In genomic region chr4:37717575-37717974, GRCh38 we compare ENCODE assay signal across 14 cellular contexts. TPM values are rescaled to one million over a fixed set of nuclear protein-coding genes. Genes with fewer than 3 reads are reported as not detected.
DNase-seq lines count a peak whose midpoint lies in the region; ATAC-seq, FAIRE-seq and TF ChIP-seq lines count a peak whose summit lies in the region.
"Had no signal": no experiment of that assay in that cellular context is flagged by ENCODE, and none has a peak within 500 bp of the region (broad histone marks: within the 10 kb centered on the region; RNA-seq: fewer than 3 reads in every experiment).

No MANE protein-coding gene starts in this region.

- H3K4me1 ChIP-seq in A549 (no peaks in the 10 kb centered on the region), gastrocnemius medialis (peaks cover 10 to 13% of the 10 kb centered on the region in 2 donors), thyroid gland (no peaks in the 10 kb centered on the region)
- H3K4me1 ChIP-seq: ascending aorta, lower lobe of right lung had no signal

- TF ChIP-seq POLR2A in A549 (IDR thresholded peaks at IDR 0.05; ENCODE audit: low read length) (no peak), gastrocnemius medialis (IDR thresholded peaks at IDR 0.05) (no peak), thyroid gland (IDR thresholded peaks at IDR 0.05) (no peak)

- TF ChIP-seq CTCF in A549 (IDR thresholded peaks at IDR 0.05): no peak
- TF ChIP-seq CTCF in gastrocnemius medialis (IDR thresholded peaks at IDR 0.05 in 4 of 5, conservative IDR thresholded peaks at IDR 0.05 in 1 of 5): no peak
- no peak for TF ChIP-seq CTCF in thyroid gland (IDR thresholded peaks at IDR 0.05)

- peak in 1 of 2 experiments; percentile 4 for DNase-seq in A549 (ENCODE audit: low read depth in 1 of 2, low spot score in 1 of 2)
- peak; percentile 38 for DNase-seq in GM04503 (ENCODE audit: low read depth)
- DNase-seq in RPMI7951 (ENCODE audit: low read depth): peak; percentile 78
- peak; percentile 83 for DNase-seq in fibroblast of gingiva (ENCODE audit: low read depth)
- DNase-seq in activated CD8-positive, alpha-beta memory T cell treated with anti-CD3 and anti-CD28 coated beads, Interleukin-2, amount 50 U/mL, for 4 hours: no peak
- no peak for DNase-seq in gastrocnemius medialis
- DNase-seq in thyroid gland: no peak
- DNase-seq: lower lobe of right lung; NCI-H1436 treated with DMSO at 0.1 percent for 48 hours; ovary; stimulated activated CD4-positive, alpha-beta T cell treated with anti-CD3 and anti-CD28 coated beads, Interleukin-2, amount 100 ng/mL, for 24 hours had no signal

- H3K36me3 ChIP-seq in gastrocnemius medialis (no peaks in the 10 kb centered on the region), thyroid gland (no peaks in the 10 kb centered on the region)
- H3K36me3 ChIP-seq: ascending aorta, lower lobe of right lung, ovary had no signal

- no peaks in the 10 kb centered on the region for H3K27me3 ChIP-seq in gastrocnemius medialis
- no peaks in the 10 kb centered on the region for H3K27me3 ChIP-seq in thyroid gland
- H3K27me3 ChIP-seq: ascending aorta, ovary had no signal

- H3K27ac ChIP-seq in A549 (no peak overlapping the region), gastrocnemius medialis (no peak overlapping the region), thyroid gland (no peak overlapping the region)
- H3K27ac ChIP-seq: ascending aorta, C4-2B, lower lobe of right lung, ovary had no signal

- POLR2A ChIA-PET in A549 (lab: Yijun Ruan, JAX): no interaction called here

- H3K4me3 ChIP-seq in A549: no peak overlapping the region
- no peak overlapping the region for H3K4me3 ChIP-seq in gastrocnemius medialis
- no peak overlapping the region for H3K4me3 ChIP-seq in thyroid gland (replicated peaks in 1 of 3)
- H3K4me3 ChIP-seq: ascending aorta, lower lobe of right lung, ovary had no signal

- intact Hi-C loops in gastrocnemius medialis (cut with DNase I; ENCODE audit: low total_unique reads) (loop anchor here (2.0 to 5.0 kb wide), 2 partner anchors 80 to 89 kb away; no protein-coding TSS in a partner anchor), thyroid gland (cut with DNase I) (no loop called here)

- no peak overlapping the region for H3K4me2 ChIP-seq in A549

- WGBS in A549 (ENCODE audit: missing lambda C conversion rate): 52% methylated on average over 4 of the region's 4 CpGs
- 65 to 81% methylated on average over 4 of the region's 4 CpGs for WGBS in thyroid gland, 2 donors

- CTCF ChIA-PET in A549 (lab: Yijun Ruan, JAX): no interaction called here

- in situ Hi-C loops in gastrocnemius medialis (cut with MboI; ENCODE audit: low sequenced_read_pairs in 4 of 4): no loop called here

- H3K9me3 ChIP-seq in A549 (no peaks in the 10 kb centered on the region), gastrocnemius medialis (no peaks in the 10 kb centered on the region), thyroid gland (no peaks in the 10 kb centered on the region)
- H3K9me3 ChIP-seq: ascending aorta, lower lobe of right lung, ovary had no signal

- ATAC-seq in A549: peak; percentile 40 to 68; a peak in 3 of 6 replicates
- ATAC-seq in HG03108 (IDR thresholded peaks at IDR 0.05; ENCODE audit: unreplicated experiment): no peak
- ATAC-seq in gastrocnemius medialis: no peak
- ATAC-seq: lower lobe of right lung had no signal

- no peak for TF ChIP-seq EP300 in A549 (IDR thresholded peaks at IDR 0.05)

- no peak for TF ChIP-seq RAD21 in A549 (conservative IDR thresholded peaks at IDR 0.05 in 1 of 2, IDR thresholded peaks at IDR 0.05 in 1 of 2)

- FAIRE-seq in A549 (lab: Jason Lieb, UNC): no peak

TF ChIP-seq in A549, 52 proteins besides CTCF, POLR2A, EP300 and RAD21:
- TF ChIP-seq KDM5A (IDR thresholded peaks at IDR 0.05): no peak
- no peak for TF ChIP-seq ZSCAN20 (CRISPR knock-in tag; IDR thresholded peaks at IDR 0.05)
- no peak for TF ChIP-seq USF2 (IDR thresholded peaks at IDR 0.05)
- TF ChIP-seq POLR2AphosphoS2 (conservative IDR thresholded peaks at IDR 0.05; ENCODE audit: low read length): no peak
- TF ChIP-seq CHD2 (IDR thresholded peaks at IDR 0.05; ENCODE audit: low read length, partially characterized antibody): no peak
- TF ChIP-seq ESRRA (IDR thresholded peaks at IDR 0.05; ENCODE audit: borderline replicate concordance, low read length): no peak
- TF ChIP-seq PBX3 (IDR thresholded peaks at IDR 0.05): no peak
- no peak for TF ChIP-seq E2F6 (IDR thresholded peaks at IDR 0.05; ENCODE audit: borderline replicate concordance, low read depth)
- TF ChIP-seq JUNB (IDR thresholded peaks at IDR 0.05): no peak
- TF ChIP-seq HMGXB4 (CRISPR knock-in tag; IDR thresholded peaks at IDR 0.05; ENCODE audit: borderline replicate concordance): no peak
- no peak for TF ChIP-seq SMC3 (IDR thresholded peaks at IDR 0.05)
- no peak for TF ChIP-seq MAZ (IDR thresholded peaks at IDR 0.05; ENCODE audit: borderline replicate concordance, low read depth, low read length)
- TF ChIP-seq KDM1A (IDR thresholded peaks at IDR 0.05; ENCODE audit: low read depth): no peak
- TF ChIP-seq TFCP2L1 (CRISPR knock-in tag; IDR thresholded peaks at IDR 0.05): no peak
- no peak for TF ChIP-seq JUN (IDR thresholded peaks at IDR 0.05)
- TF ChIP-seq MYC (IDR thresholded peaks at IDR 0.05; ENCODE audit: borderline replicate concordance, low read length): no peak
- TF ChIP-seq ZC3H11A (IDR thresholded peaks at IDR 0.05): no peak
- TF ChIP-seq ZNF302 (CRISPR knock-in tag; IDR thresholded peaks at IDR 0.05): no peak
- no peak for TF ChIP-seq CBX8 (IDR thresholded peaks at IDR 0.05)
- no peak for TF ChIP-seq HDAC2 (IDR thresholded peaks at IDR 0.05)

RNA-seq across cellular contexts. Expression of gene RELL1, which starts 31.4 kb away (rescaled TPM):
- polyA plus RNA-seq in A549 (2011; rRNA removed) (7.9 and 9.6 TPM in 2 replicates), A549 (2017; fragmentation: RNase III; extraction: RNeasy Plus Mini Kit Qiagen cat#74134 plus additional on column Dnase treatment) (4.9 to 5.8 TPM (median 5.0 TPM) in 3 replicates)
- polyA plus RNA-seq in A549 (2012; cell fraction: cytosol; rRNA removed): 3.5 and 4.7 TPM in 2 replicates
- 2.5 and 3.3 TPM in 2 replicates for polyA plus RNA-seq in A549 (2012; cell fraction: nucleus; rRNA removed)
- 24.9 and 28.2 TPM in 2 replicates for polyA minus RNA-seq in A549 (2011; rRNA and poly(A)+ RNA removed)
- total RNA-seq in RPMI7951 (2014; rRNA removed; shearing (Covaris generic)): 42.1 and 55.3 TPM in 2 replicates
- total RNA-seq in gastrocnemius medialis (10 to 100 TPM; 13.7 to 36.3 (median 27.8) TPM), thyroid gland (100 to 1,000 TPM; 105 to 123 (median 116) TPM)

Comparison
In these comparisons a context has a peak if more than half of its experiments do, and no peak if none do; other contexts are left out.
1. ATAC-seq: peak in A549 (2 of 2); none in HG03108 (single experiment) and gastrocnemius medialis (0 of 2).
2. DNase-seq: peak in GM04503 (single experiment), RPMI7951 (single experiment) and fibroblast of gingiva (single experiment); none in activated CD8-positive, alpha-beta memory T cell treated with anti-CD3 and anti-CD28 coated beads, Interleukin-2, amount 50 U/mL, for 4 hours (single experiment), gastrocnemius medialis (0 of 2) and thyroid gland (0 of 2).